ENCODE assay signal across 8 cellular contexts in the genomic region with DNA sequence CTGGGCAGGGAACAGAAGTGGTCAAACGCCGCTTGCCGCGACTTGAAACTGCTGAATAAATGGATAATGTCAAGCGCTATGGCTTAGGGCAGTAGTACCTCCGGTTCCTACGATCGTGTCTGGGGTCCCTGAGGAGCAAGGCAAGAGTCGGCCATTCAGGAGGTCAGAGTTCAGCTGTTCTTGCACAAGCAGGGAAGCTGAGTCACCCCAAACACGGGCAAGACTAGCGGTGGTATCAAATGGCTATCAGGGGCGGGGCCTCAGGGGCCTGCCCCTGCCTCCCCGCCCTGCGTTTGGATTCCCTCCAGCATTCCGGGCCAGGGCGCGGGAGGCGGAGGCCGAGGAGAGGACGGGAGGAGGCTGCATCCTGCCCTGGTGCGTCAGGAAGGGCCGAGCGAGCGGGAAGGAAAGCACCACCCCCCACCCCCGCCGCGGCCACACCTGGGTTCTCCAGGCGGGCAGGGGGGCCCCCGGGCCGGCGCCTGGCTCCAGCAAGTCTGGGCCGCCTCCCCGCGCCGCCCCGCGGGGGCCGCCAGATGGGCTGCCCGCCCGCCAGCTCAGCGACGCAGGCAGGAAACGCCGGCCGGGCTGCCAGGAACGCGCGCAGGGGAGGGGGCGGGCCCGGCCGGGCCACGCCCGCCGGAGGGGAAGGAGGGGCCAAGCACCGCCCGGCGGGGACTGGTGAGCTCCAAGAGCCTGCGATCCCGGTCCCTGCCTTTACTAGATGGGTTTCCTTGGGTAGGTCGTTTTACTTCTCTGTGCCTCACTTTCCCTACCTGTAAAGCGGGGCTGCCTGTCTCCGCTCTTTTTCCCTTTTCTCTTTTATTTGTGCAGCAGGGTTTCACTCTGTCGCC. TPM values are rescaled to one million over a fixed set of nuclear protein-coding genes. Genes with fewer than 3 reads are reported as not detected.
DNase-seq lines count a peak whose midpoint lies in the region; ATAC-seq, FAIRE-seq and TF ChIP-seq lines count a peak whose summit lies in the region.

No MANE protein-coding gene starts in this region.

- H3K27me3 ChIP-seq in A673 (replicated peaks; ENCODE audit: insufficient read depth, low read depth, low read length, poor library complexity): no peaks in the 10 kb centered on the region
- H3K27me3 ChIP-seq in breast epithelium: no peaks in the 10 kb centered on the region
- H3K27me3 ChIP-seq in small intestine (ENCODE audit: control insufficient read depth in 2 of 2, insufficient read depth in 2 of 2, low read length in 2 of 2): no peaks in the 10 kb centered on the region

- H3K9me3 ChIP-seq in A673 (ENCODE audit: low read depth, low read length, poor library complexity, severe bottlenecking) (no peaks in the 10 kb centered on the region), breast epithelium (no peaks in the 10 kb centered on the region), small intestine (ENCODE audit: control insufficient read depth, low read depth) (no peaks in the 10 kb centered on the region)

- POLR2A ChIA-PET in A673 (lab: Charles Lee; ENCODE audit: low non-redundant PET): interaction anchor here (0.5 to 1.1 kb wide), 4 partner anchors 19 to 80 kb away, joined by 6 to 23 read pairs (median 8); partner anchors contain the start of gene ID1

- H3K4me3 ChIP-seq in A673 (ENCODE audit: low read depth, low read length, poor library complexity, severe bottlenecking) (peak overlapping the region; percentile 51), breast epithelium (peak overlapping the region; percentile 49 to 70 (median 57)), small intestine (ENCODE audit: low read depth in 1 of 2, low read length in 2 of 2) (peak overlapping the region; percentile 34 to 45)

- WGBS in small intestine, 3 donors: 0 to 1% (median 1%) methylated on average over 42 to 63 of the region's 63 CpGs

- H3K27ac ChIP-seq in A673 (ENCODE audit: low read depth, low read length, poor library complexity, severe bottlenecking) (peak overlapping the region; percentile 94), VCaP (peak overlapping the region; percentile 86), breast epithelium (peak overlapping the region; percentile 93 to 94), small intestine (ENCODE audit: low read depth in 1 of 2, low read length in 1 of 2) (peak overlapping the region; percentile 92 to 95)

- intact Hi-C loops in A673 (cut with micrococcal nuclease; ENCODE audit: unreplicated experiment): no loop called here
- intact Hi-C loops in breast epithelium (cut with DNase I; ENCODE audit: low total_unique reads): loop anchor here (5.0 kb wide), 1 partner anchor 34 kb away; the partner anchor contains the start of gene ID1

- DNase-seq in A673 (ENCODE audit: low spot score) (peak; percentile 97), NCI-H2171 treated with DMSO at 0.1 percent for 48 hours (lab: John Stamatoyannopoulos, UW) (peak; percentile 100), breast epithelium (ENCODE audit: low spot score in 2 of 2) (peak; percentile 90 to 94), iPS-NIHi11 (ENCODE audit: low spot score) (peak; percentile 87), small intestine (peak; percentile 99)

- H3K4me1 ChIP-seq in A673 (ENCODE audit: insufficient read depth, low read length, poor library complexity, severe bottlenecking) (peaks cover 20% of the 10 kb centered on the region), breast epithelium (peaks cover 0 to 9% of the 10 kb centered on the region in 2 donors), small intestine (ENCODE audit: control insufficient read depth in 2 of 2, insufficient read depth in 1 of 2, low read depth in 1 of 2, low read length in 1 of 2) (peaks cover 0 to 6% of the 10 kb centered on the region in 2 donors)

- no peak for FAIRE-seq in small intestine (lab: Jason Lieb, UNC)

- no TSS peak for BruUV-seq in A673 (replicated peaks; lab: Mats Ljungman, UMichigan)

- TF ChIP-seq CTCF in A673 (conservative IDR thresholded peaks at IDR 0.05; ENCODE audit: low read depth, low read length) (no peak), VCaP (conservative IDR thresholded peaks at IDR 0.05) (no peak), breast epithelium (IDR thresholded peaks at IDR 0.05) (peak in 1 of 3 donors; percentile 14)

- CTCF ChIA-PET in A673 (lab: Charles Lee): interaction anchor here (0.6 to 2.9 kb wide), 9 partner anchors 10 to 142 kb away, joined by 3 to 45 read pairs (median 4); partner anchors contain the start of gene ID1

- TF ChIP-seq POLR2A in breast epithelium (IDR thresholded peaks at IDR 0.05): no peak

- peak; percentile 43 for ATAC-seq in GM18870 (IDR thresholded peaks at IDR 0.05; ENCODE audit: unreplicated experiment)
- ATAC-seq in HG03108 (IDR thresholded peaks at IDR 0.05; ENCODE audit: unreplicated experiment): peak; percentile 91

- H3K36me3 ChIP-seq in A673 (ENCODE audit: insufficient read depth, low read length, poor library complexity, severe bottlenecking) (peaks cover 7% of the 10 kb centered on the region), breast epithelium (no peaks in the 10 kb centered on the region), small intestine (ENCODE audit: control insufficient read depth in 2 of 2, insufficient read depth in 2 of 2, low read length in 2 of 2) (no peaks in the 10 kb centered on the region)

RNA-seq across cellular contexts. Expression of gene ID1, which starts 32.2 kb away (rescaled TPM):
- 24.6 and 39.3 TPM in 2 replicates for total RNA-seq in A673 (2021)
- total RNA-seq in breast epithelium: 100 to 1,000 TPM; 156 to 407 (median 270) TPM
- 100 to 1,000 TPM; 215 to 335 (median 284) TPM for polyA plus RNA-seq in small intestine

RNA-seq across cellular contexts. Expression of gene HM13, which starts 58.7 kb away (rescaled TPM):
- total RNA-seq in A673 (2021) (182 and 196 TPM in 2 replicates), breast epithelium (10 to 100 TPM; 44.2 to 73.7 (median 53.1) TPM)
- polyA plus RNA-seq in small intestine: 100 to 1,000 TPM in 1 of 3 donors, 10 to 100 TPM in 2; 53.9 to 202 (median 59.7) TPM

Comparison
In these comparisons a context has a peak if more than half of its experiments do, and no peak if none do; other contexts are left out.
1. Peak in every context shown above with its lines: DNase-seq, ATAC-seq, H3K4me3 ChIP-seq and H3K27ac ChIP-seq.